In the genomic region with DNA sequence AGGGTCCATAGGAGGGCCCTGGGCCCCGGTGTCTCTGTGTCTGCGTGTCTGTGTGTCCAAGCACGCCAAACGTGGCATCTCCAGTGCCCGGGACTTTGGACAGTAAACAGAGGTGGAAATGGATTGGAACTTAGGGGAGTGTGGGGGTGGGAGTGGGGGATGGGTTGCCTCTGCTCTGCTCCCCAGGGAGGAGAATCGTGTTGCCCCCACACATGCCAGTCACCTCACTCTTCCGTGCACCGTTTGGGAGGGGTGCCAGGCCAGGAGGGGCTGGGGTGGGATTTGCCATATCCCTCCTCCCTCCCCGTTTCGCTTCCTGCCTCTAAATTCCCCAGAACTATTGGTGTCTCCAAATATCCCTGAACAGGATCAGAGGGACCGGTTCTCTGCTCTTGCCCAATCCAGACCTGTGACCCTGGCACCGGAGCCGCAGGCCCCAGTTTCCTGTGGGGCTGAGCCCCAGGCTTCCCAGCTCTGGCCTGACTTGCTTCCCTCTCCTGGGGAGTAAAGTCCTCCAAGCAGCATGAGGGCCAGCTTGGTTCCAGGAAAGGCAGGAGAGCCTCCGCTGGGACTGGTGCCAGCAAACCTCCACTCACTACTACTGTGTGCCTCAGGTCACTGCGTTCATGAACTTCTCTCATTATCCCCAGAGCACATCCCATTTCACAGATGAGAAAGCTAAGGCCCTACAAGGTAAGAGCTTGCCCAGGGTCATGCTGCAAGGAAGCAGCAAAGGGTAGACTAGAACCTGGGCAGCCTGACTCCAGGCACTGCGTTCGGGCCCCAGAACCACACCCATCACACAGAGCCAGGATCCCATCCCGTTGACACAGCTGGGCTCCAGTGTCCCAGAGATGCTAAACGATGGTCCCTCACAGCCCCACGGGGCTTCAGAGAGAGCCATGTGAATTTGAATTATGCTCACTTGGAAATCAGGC, we compare ENCODE assay signal across 1 cellular context.
A peak's percentile ranks its signal among the peaks of the same experiment; 100 is the strongest.
TF ChIP-seq lines count a peak whose summit lies in the region.

A gene with protein sequence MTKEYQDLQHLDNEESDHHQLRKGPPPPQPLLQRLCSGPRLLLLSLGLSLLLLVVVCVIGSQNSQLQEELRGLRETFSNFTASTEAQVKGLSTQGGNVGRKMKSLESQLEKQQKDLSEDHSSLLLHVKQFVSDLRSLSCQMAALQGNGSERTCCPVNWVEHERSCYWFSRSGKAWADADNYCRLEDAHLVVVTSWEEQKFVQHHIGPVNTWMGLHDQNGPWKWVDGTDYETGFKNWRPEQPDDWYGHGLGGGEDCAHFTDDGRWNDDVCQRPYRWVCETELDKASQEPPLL (minus strand): TSS at position 54 of the 938 bp plus-strand sequence. CDS start 807 bp downstream, outside the sequence.

TF ChIP-seq in HepG2, 621 proteins besides CTCF, POLR2A, EP300 and RAD21 (continued from another document and continues in another):
- 0 out of 2 replicates have a peak, but pooled peaks have one; percentile 41 for TF ChIP-seq ELF4 (CRISPR knock-in tag; IDR thresholded peaks at IDR 0.05; ENCODE audit: borderline replicate concordance)
- TF ChIP-seq DNMT3B (CRISPR knock-in tag; conservative IDR thresholded peaks at IDR 0.05) = no peak
- no peak for TF ChIP-seq ZNF326 (CRISPR knock-in tag; IDR thresholded peaks at IDR 0.05; ENCODE audit: borderline replicate concordance)
- TF ChIP-seq DNMT1 (CRISPR knock-in tag; IDR thresholded peaks at IDR 0.05) = no peak
- peak; percentile 77; the same call in 1 of the 2 replicates for TF ChIP-seq PITX1 (CRISPR knock-in tag; IDR thresholded peaks at IDR 0.05)
- TF ChIP-seq TBP (CRISPR knock-in tag; IDR thresholded peaks at IDR 0.05) = no peak
- no peak for TF ChIP-seq SP140L (CRISPR knock-in tag; IDR thresholded peaks at IDR 0.05; ENCODE audit: borderline replicate concordance)
- no peak for TF ChIP-seq MYNN (CRISPR knock-in tag; IDR thresholded peaks at IDR 0.05; ENCODE audit: low read depth)
- TF ChIP-seq, protein P1, sequence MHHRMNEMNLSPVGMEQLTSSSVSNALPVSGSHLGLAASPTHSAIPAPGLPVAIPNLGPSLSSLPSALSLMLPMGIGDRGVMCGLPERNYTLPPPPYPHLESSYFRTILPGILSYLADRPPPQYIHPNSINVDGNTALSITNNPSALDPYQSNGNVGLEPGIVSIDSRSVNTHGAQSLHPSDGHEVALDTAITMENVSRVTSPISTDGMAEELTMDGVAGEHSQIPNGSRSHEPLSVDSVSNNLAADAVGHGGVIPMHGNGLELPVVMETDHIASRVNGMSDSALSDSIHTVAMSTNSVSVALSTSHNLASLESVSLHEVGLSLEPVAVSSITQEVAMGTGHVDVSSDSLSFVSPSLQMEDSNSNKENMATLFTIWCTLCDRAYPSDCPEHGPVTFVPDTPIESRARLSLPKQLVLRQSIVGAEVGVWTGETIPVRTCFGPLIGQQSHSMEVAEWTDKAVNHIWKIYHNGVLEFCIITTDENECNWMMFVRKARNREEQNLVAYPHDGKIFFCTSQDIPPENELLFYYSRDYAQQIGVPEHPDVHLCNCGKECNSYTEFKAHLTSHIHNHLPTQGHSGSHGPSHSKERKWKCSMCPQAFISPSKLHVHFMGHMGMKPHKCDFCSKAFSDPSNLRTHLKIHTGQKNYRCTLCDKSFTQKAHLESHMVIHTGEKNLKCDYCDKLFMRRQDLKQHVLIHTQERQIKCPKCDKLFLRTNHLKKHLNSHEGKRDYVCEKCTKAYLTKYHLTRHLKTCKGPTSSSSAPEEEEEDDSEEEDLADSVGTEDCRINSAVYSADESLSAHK (CRISPR knock-in tag; IDR thresholded peaks at IDR 0.05; ENCODE audit: borderline replicate concordance) = no peak
- TF ChIP-seq ZBTB46 (CRISPR knock-in tag; IDR thresholded peaks at IDR 0.05; ENCODE audit: borderline replicate concordance) = peak; percentile 100
- no peak for TF ChIP-seq MZF1 (CRISPR knock-in tag; IDR thresholded peaks at IDR 0.05; ENCODE audit: borderline replicate concordance)
- no peak for TF ChIP-seq ZNF496 (CRISPR knock-in tag; IDR thresholded peaks at IDR 0.05; ENCODE audit: insufficient replicate concordance)
- peak; percentile 82; the same call in 1 of the 2 replicates for TF ChIP-seq TRIM24 (CRISPR knock-in tag; IDR thresholded peaks at IDR 0.05)
- 0 out of 2 replicates have a peak, but pooled peaks have one; percentile 10 for TF ChIP-seq SALL2 (CRISPR knock-in tag; IDR thresholded peaks at IDR 0.05)
- peak; percentile 68; the same call in 1 of the 2 replicates for TF ChIP-seq ZNF138 (CRISPR knock-in tag; IDR thresholded peaks at IDR 0.05; ENCODE audit: low read depth)
- TF ChIP-seq AKAP8 (CRISPR knock-in tag; IDR thresholded peaks at IDR 0.05) = peak; percentile 84; the same call in 1 of the 2 replicates
- TF ChIP-seq RFX1 (IDR thresholded peaks at IDR 0.05) = no peak
- TF ChIP-seq ZNF557 (CRISPR knock-in tag; IDR thresholded peaks at IDR 0.05) = no peak
- no peak for TF ChIP-seq ZNF282 (IDR thresholded peaks at IDR 0.05; ENCODE audit: partially characterized antibody)
- TF ChIP-seq ARID3A (IDR thresholded peaks at IDR 0.05; ENCODE audit: low read depth, low read length) = no peak
- peak; percentile 87 for TF ChIP-seq POLR2AphosphoS5 (IDR thresholded peaks at IDR 0.05; ENCODE audit: low read depth, low read length)
- TF ChIP-seq ZNF543 (CRISPR knock-in tag; IDR thresholded peaks at IDR 0.05) = peak; percentile 82; the same call in 1 of the 2 replicates
- TF ChIP-seq ZNF264 (CRISPR knock-in tag; IDR thresholded peaks at IDR 0.05) = peak; percentile 49; the same call in 1 of the 2 replicates
- TF ChIP-seq, protein P2, sequence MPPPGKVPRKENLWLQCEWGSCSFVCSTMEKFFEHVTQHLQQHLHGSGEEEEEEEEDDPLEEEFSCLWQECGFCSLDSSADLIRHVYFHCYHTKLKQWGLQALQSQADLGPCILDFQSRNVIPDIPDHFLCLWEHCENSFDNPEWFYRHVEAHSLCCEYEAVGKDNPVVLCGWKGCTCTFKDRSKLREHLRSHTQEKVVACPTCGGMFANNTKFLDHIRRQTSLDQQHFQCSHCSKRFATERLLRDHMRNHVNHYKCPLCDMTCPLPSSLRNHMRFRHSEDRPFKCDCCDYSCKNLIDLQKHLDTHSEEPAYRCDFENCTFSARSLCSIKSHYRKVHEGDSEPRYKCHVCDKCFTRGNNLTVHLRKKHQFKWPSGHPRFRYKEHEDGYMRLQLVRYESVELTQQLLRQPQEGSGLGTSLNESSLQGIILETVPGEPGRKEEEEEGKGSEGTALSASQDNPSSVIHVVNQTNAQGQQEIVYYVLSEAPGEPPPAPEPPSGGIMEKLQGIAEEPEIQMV (CRISPR knock-in tag; IDR thresholded peaks at IDR 0.05; ENCODE audit: low read depth) = no peak
- TF ChIP-seq KDM3A (CRISPR knock-in tag; IDR thresholded peaks at IDR 0.05; ENCODE audit: low read depth) = peak; percentile 87; the same call in 1 of the 2 replicates
- peak; percentile 88 for TF ChIP-seq PRPF4 (IDR thresholded peaks at IDR 0.05; ENCODE audit: low read depth, low read length, poor library complexity, severe bottlenecking)
- no peak for TF ChIP-seq RFXANK (CRISPR knock-in tag; IDR thresholded peaks at IDR 0.05)
- TF ChIP-seq MXD3 (CRISPR knock-in tag; IDR thresholded peaks at IDR 0.05) = peak; percentile 27; the same call in 1 of the 2 replicates
- peak; percentile 83; the same call in 1 of the 2 replicates for TF ChIP-seq ZNF572 (CRISPR knock-in tag; IDR thresholded peaks at IDR 0.05)
- TF ChIP-seq, protein P3, sequence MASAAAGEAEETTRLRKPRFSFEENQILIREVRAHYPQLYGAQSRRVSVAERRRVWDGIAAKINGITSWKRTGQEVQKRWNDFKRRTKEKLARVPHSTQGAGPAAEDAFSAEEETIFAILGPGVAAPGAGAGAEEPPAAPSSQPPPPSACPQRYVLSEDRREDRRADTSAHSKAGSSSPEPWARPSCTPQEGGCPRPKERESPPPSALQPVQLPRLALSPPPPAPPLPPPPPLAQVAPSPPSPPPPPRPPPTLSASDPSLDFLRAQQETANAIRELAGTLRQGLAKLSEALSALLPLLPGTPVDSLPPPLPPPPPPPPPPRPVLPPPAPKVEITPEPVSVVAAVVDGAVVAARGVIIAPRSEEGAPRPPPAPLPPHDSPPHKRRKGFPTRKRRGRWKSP (CRISPR knock-in tag; IDR thresholded peaks at IDR 0.05) = no peak
- no peak for TF ChIP-seq ZNF367 (CRISPR knock-in tag; IDR thresholded peaks at IDR 0.05; ENCODE audit: borderline replicate concordance)
- TF ChIP-seq PHF5A (CRISPR knock-in tag; IDR thresholded peaks at IDR 0.05; ENCODE audit: low read depth, unreplicated experiment) = peak; percentile 95
- TF ChIP-seq ZKSCAN8 (CRISPR knock-in tag; IDR thresholded peaks at IDR 0.05; ENCODE audit: borderline replicate concordance) = peak; percentile 80; the same call in 1 of the 2 replicates
- no peak for TF ChIP-seq ZSCAN22 (CRISPR knock-in tag; IDR thresholded peaks at IDR 0.05)
- TF ChIP-seq HHEX (CRISPR knock-in tag; IDR thresholded peaks at IDR 0.05) = no peak; the same call in 1 of the 2 replicates
- TF ChIP-seq RBFOX2 (IDR thresholded peaks at IDR 0.05; ENCODE audit: low read depth, low read length) = peak; percentile 83
- no peak for TF ChIP-seq PLRG1 (conservative IDR thresholded peaks at IDR 0.05)
- TF ChIP-seq ZNF160 (CRISPR knock-in tag; IDR thresholded peaks at IDR 0.05) = peak; percentile 78; the same call in 1 of the 2 replicates
- TF ChIP-seq ZNF280D (CRISPR knock-in tag; IDR thresholded peaks at IDR 0.05) = peak; percentile 91; the same call in 1 of the 2 replicates
- no peak for TF ChIP-seq TAF15 (IDR thresholded peaks at IDR 0.05; ENCODE audit: low read depth, low read length, poor library complexity, severe bottlenecking)
- peak; percentile 91; the same call in 1 of the 2 replicates for TF ChIP-seq NAIF1 (CRISPR knock-in tag; IDR thresholded peaks at IDR 0.05; ENCODE audit: borderline replicate concordance)
- TF ChIP-seq, protein P4, sequence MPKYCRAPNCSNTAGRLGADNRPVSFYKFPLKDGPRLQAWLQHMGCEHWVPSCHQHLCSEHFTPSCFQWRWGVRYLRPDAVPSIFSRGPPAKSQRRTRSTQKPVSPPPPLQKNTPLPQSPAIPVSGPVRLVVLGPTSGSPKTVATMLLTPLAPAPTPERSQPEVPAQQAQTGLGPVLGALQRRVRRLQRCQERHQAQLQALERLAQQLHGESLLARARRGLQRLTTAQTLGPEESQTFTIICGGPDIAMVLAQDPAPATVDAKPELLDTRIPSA (CRISPR knock-in tag; IDR thresholded peaks at IDR 0.05; ENCODE audit: borderline replicate concordance) = no peak
- peak; percentile 89 for TF ChIP-seq NCOR1 (IDR thresholded peaks at IDR 0.05; ENCODE audit: borderline replicate concordance, low read length)
- TF ChIP-seq HNRNPH1 (optimal IDR thresholded peaks at IDR 0.05; ENCODE audit: low read depth, low read length) = no peak
- TF ChIP-seq AGO1 (IDR thresholded peaks at IDR 0.05; ENCODE audit: low read depth, low read length, poor library complexity, severe bottlenecking) = no peak
- TF ChIP-seq ZFP36L1 (CRISPR knock-in tag; IDR thresholded peaks at IDR 0.05) = no peak
- no peak for TF ChIP-seq ZNF790 (CRISPR knock-in tag; IDR thresholded peaks at IDR 0.05; ENCODE audit: borderline replicate concordance)
